In genomic region chr10:35219906-35220890, GRCh38 we compare ENCODE assay signal across 14 cellular contexts.
DNase-seq lines count a peak whose midpoint lies in the region; ATAC-seq, FAIRE-seq and TF ChIP-seq lines count a peak whose summit lies in the region.
"Had no signal": no experiment of that assay in that cellular context is flagged by ENCODE, and none has a peak within 500 bp of the region (broad histone marks: within the 10 kb centered on the region; RNA-seq: fewer than 3 reads in every experiment).

No MANE protein-coding gene starts in this region.

- no peaks in the 10 kb centered on the region for H3K79me2 ChIP-seq in GM12878 (ENCODE audit: control insufficient read depth, insufficient read depth, low read length)

- CTCF ChIA-PET in GM12878 (lab: Yijun Ruan, JAX): interaction anchor here (0.6 to 16.4 kb wide), 17 partner anchors 9 to 496 kb away, joined by 3 to 378 read pairs (median 4); partner anchors contain the start of genes CREM and CUL2

- TF ChIP-seq EP300 in GM12878 (IDR thresholded peaks at IDR 0.05; ENCODE audit: borderline replicate concordance in 1 of 2, control insufficient read depth in 1 of 2, low read depth in 2 of 2, low read length in 2 of 2) (no peak), suprapubic skin (IDR thresholded peaks at IDR 0.05) (no peak)

- peak; percentile 28 for ATAC-seq in GM12878
- no peak for ATAC-seq in natural killer cell
- ATAC-seq in GM21786 (IDR thresholded peaks at IDR 0.05; ENCODE audit: unreplicated experiment): no peak

- H4K20me1 ChIP-seq in GM12878 (ENCODE audit: control insufficient read depth, insufficient read depth): no peaks in the 10 kb centered on the region

- BruUV-seq in GM12878 (replicated peaks; lab: Mats Ljungman, UMichigan): no TSS peak

- H3K27ac ChIP-seq in GM12878 (ENCODE audit: control insufficient read depth, insufficient read depth) (peak overlapping the region; percentile 45; the same call in 1 of the 2 replicates), suprapubic skin (no peak overlapping the region)
- H3K27ac ChIP-seq: thoracic aorta had no signal

- POLR2A ChIA-PET in GM12878 (lab: Charles Lee): interaction anchor here (0.6 to 1.9 kb wide), 5 partner anchors 28 to 99 kb away, joined by 3 to 10 read pairs (median 4); partner anchors contain the start of gene CREM

- no peak overlapping the region for H3K4me3 Mint-ChIP-seq in T-helper 2 cell treated with Interferon-gamma antibody and Interleukin-4, amounts not matched to agents 5 μg/mL and 100 μg/mL, for 36 hours
- H3K4me3 Mint-ChIP-seq in natural killer cell: no peak overlapping the region
- H3K4me3 Mint-ChIP-seq: CD4-positive, CD25-positive, alpha-beta regulatory T cell had no signal

- RAD21 ChIA-PET in GM12878 (lab: Charles Lee; ENCODE audit: unreplicated experiment): interaction anchor here (0.6 to 8.9 kb wide), 15 partner anchors 11 to 230 kb away, joined by 3 to 137 read pairs (median 5); partner anchors contain the start of gene CREM

- FAIRE-seq in GM12878 (lab: Jason Lieb, UNC): no peak

- no peaks in the 10 kb centered on the region for H3K27me3 ChIP-seq in GM12878 (replicated peaks in 1 of 2; ENCODE audit: control insufficient read depth in 2 of 2, insufficient read depth in 2 of 2, low read length in 1 of 2)
- H3K27me3 ChIP-seq in suprapubic skin: no peaks in the 10 kb centered on the region

- no peak for TF ChIP-seq RAD21 in GM12878 (IDR thresholded peaks at IDR 0.05; ENCODE audit: insufficient read depth, low read depth, low read length)

- H3K9me3 ChIP-seq in GM12878 (replicated peaks; ENCODE audit: control insufficient read depth, insufficient read depth, low read length) (no peaks in the 10 kb centered on the region; the same call in 2 of the 3 replicates), suprapubic skin (no peaks in the 10 kb centered on the region)
- H3K9me3 ChIP-seq: thoracic aorta had no signal

- H2AFZ ChIP-seq in GM12878 (ENCODE audit: control insufficient read depth, low read depth, low read length): peak overlapping the region; percentile 67

- H3K36me3 ChIP-seq in GM12878 (ENCODE audit: control insufficient read depth in 2 of 2, insufficient read depth in 2 of 2, low read length in 1 of 2) (no peaks in the 10 kb centered on the region), suprapubic skin (no peaks in the 10 kb centered on the region)
- H3K36me3 ChIP-seq: thoracic aorta had no signal

- H3K36me3 Mint-ChIP-seq in T-helper 2 cell treated with Interferon-gamma antibody and Interleukin-4, amounts not matched to agents 5 μg/mL and 100 μg/mL, for 36 hours (ENCODE audit: low read depth): no peaks in the 10 kb centered on the region
- H3K36me3 Mint-ChIP-seq in natural killer cell: no peaks in the 10 kb centered on the region
- H3K36me3 Mint-ChIP-seq: CD4-positive, CD25-positive, alpha-beta regulatory T cell had no signal

- peaks cover 12% of the 10 kb centered on the region for H3K4me1 ChIP-seq in GM12878 (ENCODE audit: control insufficient read depth, insufficient read depth, low read length)
- peaks cover 14% of the 10 kb centered on the region for H3K4me1 ChIP-seq in suprapubic skin

- no peak overlapping the region; the same call in 1 of the 2 replicates for H3K4me2 ChIP-seq in GM12878 (ENCODE audit: control insufficient read depth, insufficient read depth)

- 48% methylated on average over 4 of the region's 4 CpGs for WGBS in GM12878 (ENCODE audit: insufficient coverage, insufficient replicate concordance, low lambda C conversion rate, missing lambda C conversion rate)
- 70% methylated on average over 4 of the region's 4 CpGs for WGBS in suprapubic skin

- H3K27me3 Mint-ChIP-seq in T-helper 2 cell treated with Interferon-gamma antibody and Interleukin-4, amounts not matched to agents 5 μg/mL and 100 μg/mL, for 36 hours (ENCODE audit: low read depth): no peaks in the 10 kb centered on the region
- H3K27me3 Mint-ChIP-seq in natural killer cell (ENCODE audit: low read depth in 2 of 2): no peaks in the 10 kb centered on the region

- no peak for TF ChIP-seq CTCF in GM12878 (IDR thresholded peaks at IDR 0.05 in 2 of 3, conservative IDR thresholded peaks at IDR 0.05 in 1 of 3; ENCODE audit: control insufficient read depth in 2 of 3, extremely low read depth in 1 of 3, insufficient read depth in 1 of 3, low read depth in 3 of 3, low read length in 3 of 3)
- no peak for TF ChIP-seq CTCF in natural killer cell (IDR thresholded peaks at IDR 0.05)
- TF ChIP-seq CTCF in suprapubic skin (IDR thresholded peaks at IDR 0.05): no peak

- in situ Hi-C loops in GM12878 (cut with MboI): loop anchor here (5.0 kb wide), 1 partner anchor 98 kb away; no protein-coding TSS in a partner anchor

- H3K9me3 Mint-ChIP-seq in T-helper 2 cell treated with Interferon-gamma antibody and Interleukin-4, amounts not matched to agents 5 μg/mL and 100 μg/mL, for 36 hours: peaks cover 2% of the 10 kb centered on the region
- H3K9me3 Mint-ChIP-seq in natural killer cell: no peaks in the 10 kb centered on the region

- intact Hi-C loops in GM12878 (cut with micrococcal nuclease; ENCODE audit: unreplicated experiment): loop anchor here (2.0 to 10.0 kb wide), 2 partner anchors 23 to 555 kb away; no protein-coding TSS in a partner anchor
- intact Hi-C loops in natural killer cell (cut with micrococcal nuclease): no loop called here

- H3K27ac Mint-ChIP-seq in T-helper 2 cell treated with Interferon-gamma antibody and Interleukin-4, amounts not matched to agents 5 μg/mL and 100 μg/mL, for 36 hours: peak overlapping the region; percentile 57
- H3K27ac Mint-ChIP-seq in natural killer cell: peak overlapping the region; percentile 36 to 73
- H3K27ac Mint-ChIP-seq: CD4-positive, CD25-positive, alpha-beta regulatory T cell had no signal

- SMC1A ChIA-PET in GM12878 (lab: Charles Lee; ENCODE audit: uncharacterized antibody, unreplicated experiment): interaction anchor here (0.6 to 10.6 kb wide), 18 partner anchors 9 to 1810 kb away, joined by 3 to 281 read pairs (median 3); partner anchors contain the start of gene CREM

- no peak for DNase-seq in T-helper 2 cell treated with Interferon-gamma antibody and Interleukin-4, amounts not matched to agents 5 μg/mL and 100 μg/mL, for 36 hours (ENCODE audit: low spot score)
- DNase-seq in T-helper 2 cell (no peak), NCI-H82 (lab: John Stamatoyannopoulos, UW) (peak; percentile 77), GM12878 (ENCODE audit: low read depth, low spot score) (no peak), natural killer cell (no peak), suprapubic skin (ENCODE audit: low spot score in 2 of 2) (no peak), cerebellar cortex (ENCODE audit: low spot score) (no peak)
- DNase-seq: 8988T; CD4-positive, CD25-positive, alpha-beta regulatory T cell; KG1; NCI-H1105; SHP77 treated with DMSO at 0.1 percent for 48 hours had no signal

- H3K4me3 ChIP-seq in GM12878 (no peak overlapping the region), suprapubic skin (no peak overlapping the region)
- H3K4me3 ChIP-seq: thoracic aorta had no signal

- peaks cover 39% of the 10 kb centered on the region for H3K4me1 Mint-ChIP-seq in T-helper 2 cell treated with Interferon-gamma antibody and Interleukin-4, amounts not matched to agents 5 μg/mL and 100 μg/mL, for 36 hours (ENCODE audit: low read depth)
- H3K4me1 Mint-ChIP-seq in natural killer cell: peaks cover 32 to 35% of the 10 kb centered on the region in 2 donors

- TF ChIP-seq POLR2A in GM12878 (IDR thresholded peaks at IDR 0.05; ENCODE audit: low read depth, low read length) (no peak), suprapubic skin (IDR thresholded peaks at IDR 0.05) (no peak)

- no peak overlapping the region for H3K9ac ChIP-seq in GM12878 (ENCODE audit: control insufficient read depth, insufficient read depth, low read length)

TF ChIP-seq in GM12878, 131 proteins besides CTCF, POLR2A, EP300 and RAD21:
- TF ChIP-seq ATF7 (IDR thresholded peaks at IDR 0.05; ENCODE audit: low read depth) (no peak), MTA2 (IDR thresholded peaks at IDR 0.05; ENCODE audit: low read depth) (peak; percentile 15; the same call in 1 of the 2 replicates)
